17 cellular contexts compared by ENCODE assay signal in genomic region chr1:235434001-235434400, GRCh38.
"Had no signal": no experiment of that assay in that cellular context is flagged by ENCODE, and none has a peak within 500 bp of the region (broad histone marks: within the 10 kb centered on the region; RNA-seq: fewer than 3 reads in every experiment).

No MANE protein-coding gene starts in this region.

- H3K27ac ChIP-seq: epithelial cell of prostate, heart left ventricle, neural progenitor cell, ovary had no signal

- DNase-seq: activated CD4-positive, alpha-beta T cell treated with anti-CD3 and anti-CD28 coated beads, Interleukin-2, amount 50 U/mL, for 1 hour; activated naive CD4-positive, alpha-beta T cell treated with anti-CD3 and anti-CD28 coated beads for 36 hours; activated naive CD8-positive, alpha-beta T cell treated with anti-CD3 and anti-CD28 coated beads, Interleukin-2, amount 50 U/mL, for 24 hours; aorta; dermis blood vessel endothelial cell; effector memory CD8-positive, alpha-beta T cell; heart left ventricle; left colon; ovary; stimulated activated naive CD8-positive, alpha-beta T cell treated with anti-CD3 and anti-CD28 coated beads, Interleukin-15, Interleukin-2, amounts not matched to agents 100 U/mL and 50 U/mL, for 24 hours had no signal

- H3K4me1 Mint-ChIP-seq: activated naive CD8-positive, alpha-beta T cell treated with anti-CD3 and anti-CD28 coated beads, Interleukin-2, amount 50 U/mL, for 24 hours; neural progenitor cell had no signal

- H3K9me3 Mint-ChIP-seq: activated naive CD4-positive, alpha-beta T cell treated with anti-CD3 and anti-CD28 coated beads for 36 hours; activated naive CD8-positive, alpha-beta T cell treated with anti-CD3 and anti-CD28 coated beads, Interleukin-2, amount 50 U/mL, for 24 hours; activated T-helper 2 cell treated with anti-CD3 and anti-CD28 coated beads, Interferon-gamma antibody, Interleukin-2, Interleukin-4, amounts not matched to agents 10 μg/mL and 5 μg/mL and 100 μg/mL, durations not matched to agents 14 hours and 24 hours and 36 hours; effector memory CD8-positive, alpha-beta T cell; neural progenitor cell; type B pancreatic cell had no signal

- H3K27me3 Mint-ChIP-seq: activated naive CD8-positive, alpha-beta T cell treated with anti-CD3 and anti-CD28 coated beads, Interleukin-2, amount 50 U/mL, for 24 hours; effector memory CD8-positive, alpha-beta T cell; type B pancreatic cell had no signal

- H3K27ac Mint-ChIP-seq: activated naive CD4-positive, alpha-beta T cell treated with anti-CD3 and anti-CD28 coated beads for 36 hours; activated naive CD8-positive, alpha-beta T cell treated with anti-CD3 and anti-CD28 coated beads, Interleukin-2, amount 50 U/mL, for 24 hours; activated T-helper 2 cell treated with anti-CD3 and anti-CD28 coated beads, Interferon-gamma antibody, Interleukin-2, Interleukin-4, amounts not matched to agents 10 μg/mL and 5 μg/mL and 100 μg/mL, durations not matched to agents 14 hours and 24 hours and 36 hours; neural progenitor cell; type B pancreatic cell had no signal

- H3K4me2 ChIP-seq: neural progenitor cell had no signal

- H3K9ac ChIP-seq: neural progenitor cell had no signal

- H3K4me1 ChIP-seq: heart left ventricle, neural progenitor cell had no signal

- H3K36me3 ChIP-seq: ovary had no signal

- H3K4me3 ChIP-seq: heart left ventricle, lung, neural progenitor cell, ovary had no signal

- ATAC-seq: activated CD4-positive, CD25-positive, alpha-beta regulatory T cell treated with anti-CD3 and anti-CD28 coated beads, Interleukin-2, amount 50 U/mL, for 24 hours; activated naive CD8-positive, alpha-beta T cell treated with anti-CD3 and anti-CD28 coated beads, Interleukin-2, amount 50 U/mL, for 24 hours; effector memory CD8-positive, alpha-beta T cell; heart left ventricle; left colon; sciatic nerve; stimulated activated naive CD8-positive, alpha-beta T cell treated with anti-CD3 and anti-CD28 coated beads, Interleukin-15, Interleukin-2, amounts not matched to agents 100 U/mL and 50 U/mL, for 24 hours had no signal

- H3K27me3 ChIP-seq: heart left ventricle, neural progenitor cell, ovary had no signal

- H2AFZ ChIP-seq: neural progenitor cell had no signal

- H3K4me3 Mint-ChIP-seq: activated naive CD4-positive, alpha-beta T cell treated with anti-CD3 and anti-CD28 coated beads for 36 hours; activated naive CD8-positive, alpha-beta T cell treated with anti-CD3 and anti-CD28 coated beads, Interleukin-2, amount 50 U/mL, for 24 hours; effector memory CD8-positive, alpha-beta T cell; neural progenitor cell; type B pancreatic cell had no signal

- H3K9me3 ChIP-seq: heart left ventricle, ovary had no signal
